Comparison of ENCODE assay signal across 8 cellular contexts in the genomic region with DNA sequence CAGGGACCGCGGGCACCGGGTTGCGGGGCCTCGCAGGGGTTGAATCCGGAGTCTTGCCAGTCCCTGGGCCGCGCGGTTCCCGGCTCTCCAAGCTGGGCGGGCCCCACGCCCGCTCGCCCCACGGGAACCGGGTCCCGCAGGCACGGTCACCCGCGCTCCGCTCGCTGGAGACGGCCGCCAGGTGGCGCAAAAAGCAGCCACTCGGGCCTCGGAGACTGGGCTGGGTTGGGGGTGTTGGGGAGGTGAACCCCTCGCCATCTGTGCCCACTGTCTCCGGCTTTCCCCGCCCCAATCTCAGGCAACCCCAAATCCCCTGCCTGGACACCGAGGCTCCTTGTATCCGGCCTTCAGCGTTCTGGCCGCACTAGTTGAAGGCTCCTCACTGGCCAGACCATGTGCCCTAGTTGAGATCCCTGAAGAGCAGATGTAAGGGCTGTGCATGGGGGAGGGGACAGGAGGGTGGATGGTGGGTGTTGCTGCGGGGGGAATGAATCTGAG. TPM values are rescaled to one million over a fixed set of nuclear protein-coding genes. Genes with fewer than 3 reads are reported as not detected.
DNase-seq lines count a peak whose midpoint lies in the region; ATAC-seq and TF ChIP-seq lines count a peak whose summit lies in the region.

No MANE protein-coding gene starts in this region.

- H3K9ac ChIP-seq in Karpas-422 (ENCODE audit: low read length): no peak overlapping the region

- H3K9me3 ChIP-seq in Karpas-422 (ENCODE audit: low read length) (no peaks in the 10 kb centered on the region), uterus (no peaks in the 10 kb centered on the region)

- H3K4me2 ChIP-seq in Karpas-422 (ENCODE audit: low read depth, low read length, poor library complexity, severe bottlenecking): no peak overlapping the region

- H3K36me3 ChIP-seq in Karpas-422 (ENCODE audit: insufficient read depth, low read length) (no peaks in the 10 kb centered on the region), uterus (no peaks in the 10 kb centered on the region)

- H3K27ac ChIP-seq in Karpas-422 (ENCODE audit: low read length): no peak overlapping the region
- H3K27ac ChIP-seq in uterus: no peak overlapping the region

- H4K20me1 ChIP-seq in Karpas-422 (ENCODE audit: insufficient read depth, low read depth, low read length): no peaks in the 10 kb centered on the region

- H3K4me1 ChIP-seq in Karpas-422 (ENCODE audit: low read length): peaks cover 7% of the 10 kb centered on the region; the same call in 1 of the 2 replicates
- H3K4me1 ChIP-seq in uterus: peaks cover 0 to 19% of the 10 kb centered on the region in 2 donors

- peaks cover 43% of the 10 kb centered on the region for H3K27me3 Mint-ChIP-seq in activated CD8-positive, alpha-beta memory T cell treated with anti-CD3 and anti-CD28 coated beads, Interleukin-2, amount 10 ng/mL, durations not matched to agents 7 days and 5 days
- H3K27me3 Mint-ChIP-seq in nephron (ENCODE audit: low read depth): peaks cover 37% of the 10 kb centered on the region

- H3K4me1 Mint-ChIP-seq in activated CD8-positive, alpha-beta memory T cell treated with anti-CD3 and anti-CD28 coated beads, Interleukin-2, amount 10 ng/mL, durations not matched to agents 7 days and 5 days: peaks cover 13% of the 10 kb centered on the region
- H3K4me1 Mint-ChIP-seq in nephron: peaks cover 12% of the 10 kb centered on the region

- H3K27ac Mint-ChIP-seq in activated CD8-positive, alpha-beta memory T cell treated with anti-CD3 and anti-CD28 coated beads, Interleukin-2, amount 10 ng/mL, durations not matched to agents 7 days and 5 days: no peak overlapping the region
- H3K27ac Mint-ChIP-seq in nephron: no peak overlapping the region

- DNase-seq in CD1c-positive myeloid dendritic cell (ENCODE audit: extremely low spot score): peak; percentile 73
- peak; percentile 61 for DNase-seq in Karpas-422
- DNase-seq in activated CD8-positive, alpha-beta memory T cell treated with anti-CD3 and anti-CD28 coated beads, Interleukin-2, amount 10 ng/mL, durations not matched to agents 7 days and 5 days: no peak
- DNase-seq in uterus: peak in 1 of 2 donors; percentile 73

- no peaks in the 10 kb centered on the region for H3K79me2 ChIP-seq in Karpas-422 (ENCODE audit: low read length)

- no peaks in the 10 kb centered on the region for H3K9me2 ChIP-seq in Karpas-422 (replicated peaks; ENCODE audit: insufficient read depth, low read length)

- no peak overlapping the region for H3K4me3 ChIP-seq in Karpas-422 (ENCODE audit: low read length)
- peak overlapping the region in 1 of 2 donors; percentile 29 for H3K4me3 ChIP-seq in uterus

- peak; percentile 83 to 88 (median 86) for TF ChIP-seq CTCF in nephron (IDR thresholded peaks at IDR 0.05; ENCODE audit: unreplicated experiment in 3 of 3)
- peak; percentile 46 to 78 (median 72) for TF ChIP-seq CTCF in uterus (IDR thresholded peaks at IDR 0.05)

- H3K36me3 Mint-ChIP-seq in activated CD8-positive, alpha-beta memory T cell treated with anti-CD3 and anti-CD28 coated beads, Interleukin-2, amount 10 ng/mL, durations not matched to agents 7 days and 5 days: no peaks in the 10 kb centered on the region
- no peaks in the 10 kb centered on the region for H3K36me3 Mint-ChIP-seq in nephron (ENCODE audit: low read depth)

- H2AFZ ChIP-seq in Karpas-422 (ENCODE audit: low read length): no peak overlapping the region

- intact Hi-C loops in uterus (cut with DNase I; ENCODE audit: low total_unique reads): loop anchor here (2.0 kb wide), 1 partner anchor 162 kb away; no protein-coding TSS in a partner anchor

- H3K27me3 ChIP-seq in Karpas-422 (ENCODE audit: low read length) (no peaks in the 10 kb centered on the region), uterus (peaks cover 0 to 8% of the 10 kb centered on the region in 2 donors)

- CTCF ChIA-PET in activated CD8-positive, alpha-beta memory T cell treated with anti-CD3 and anti-CD28 coated beads, Interleukin-2, amount 10 ng/mL, durations not matched to agents 7 days and 5 days (lab: Charles Lee): interaction anchor here (1.0 to 3.0 kb wide), 2 partner anchors 162 to 180 kb away, joined by 4 to 15 read pairs; no protein-coding TSS in a partner anchor

- H3K9me3 Mint-ChIP-seq in activated CD8-positive, alpha-beta memory T cell treated with anti-CD3 and anti-CD28 coated beads, Interleukin-2, amount 10 ng/mL, durations not matched to agents 7 days and 5 days (ENCODE audit: low read depth): no peaks in the 10 kb centered on the region
- no peaks in the 10 kb centered on the region for H3K9me3 Mint-ChIP-seq in nephron

- H3K4me3 Mint-ChIP-seq in activated CD8-positive, alpha-beta memory T cell treated with anti-CD3 and anti-CD28 coated beads, Interleukin-2, amount 10 ng/mL, durations not matched to agents 7 days and 5 days: no peak overlapping the region
- H3K4me3 Mint-ChIP-seq in nephron: peak overlapping the region; percentile 79 to 85 (median 82)

- ATAC-seq in activated CD8-positive, alpha-beta memory T cell treated with anti-CD3 and anti-CD28 coated beads, Interleukin-2, amount 10 ng/mL, durations not matched to agents 7 days and 5 days: peak; percentile 28
- ATAC-seq in esophagus mucosa: peak; percentile 10
- ATAC-seq in HG03521 (IDR thresholded peaks at IDR 0.05; ENCODE audit: unreplicated experiment): no peak
- ATAC-seq in GM21390 (IDR thresholded peaks at IDR 0.05; ENCODE audit: unreplicated experiment): no peak

- TF ChIP-seq POLR2A in uterus (IDR thresholded peaks at IDR 0.05): no peak

RNA-seq across cellular contexts. Expression of a gene that starts 1.5 kb away (rescaled TPM):
- not detected in 2 replicates for total RNA-seq in Karpas-422 (2014; rRNA removed; shearing (Covaris generic); ENCODE audit: low replicate concordance)
- under 1 TPM in 1 of 2 experiments, not detected in 1; 0.23 TPM for total RNA-seq in activated CD8-positive, alpha-beta memory T cell treated with anti-CD3 and anti-CD28 coated beads, Interleukin-2, amount 10 ng/mL, durations not matched to agents 7 days and 5 days
- total RNA-seq in esophagus mucosa: 0.44 TPM
- 10 to 100 TPM in 3 of 4 donors, 1 to 10 TPM in 1; 6.7 to 55.9 (median 14.5) TPM for total RNA-seq in uterus

RNA-seq across cellular contexts. Expression of a gene that starts 7.6 kb away (rescaled TPM):
- 3.3 and 17.2 TPM in 2 replicates for total RNA-seq in Karpas-422 (2014; rRNA removed; shearing (Covaris generic); ENCODE audit: low replicate concordance)
- 1 to 10 TPM; 2.3 to 2.7 TPM for total RNA-seq in activated CD8-positive, alpha-beta memory T cell treated with anti-CD3 and anti-CD28 coated beads, Interleukin-2, amount 10 ng/mL, durations not matched to agents 7 days and 5 days
- 2.1 TPM for total RNA-seq in esophagus mucosa
- total RNA-seq in uterus: 1 to 10 TPM in 3 of 4 donors, not detected in 1; 4.8 to 9.7 (median 5.0) TPM

RNA-seq across cellular contexts. Expression of a gene that starts 22.3 kb away (rescaled TPM):
- total RNA-seq in Karpas-422 (2014; rRNA removed; shearing (Covaris generic); ENCODE audit: low replicate concordance): 65.8 and 103 TPM in 2 replicates
- 100 to 1,000 TPM; 290 to 312 TPM for total RNA-seq in activated CD8-positive, alpha-beta memory T cell treated with anti-CD3 and anti-CD28 coated beads, Interleukin-2, amount 10 ng/mL, durations not matched to agents 7 days and 5 days
- total RNA-seq in esophagus mucosa (63.5 TPM), uterus (100 to 1,000 TPM in 1 of 4 donors, 10 to 100 TPM in 3; 17.1 to 185 (median 41.1) TPM)

RNA-seq across cellular contexts. Expression of a gene that starts 30.0 kb away (rescaled TPM):
- 19.5 and 30.5 TPM in 2 replicates for total RNA-seq in Karpas-422 (2014; rRNA removed; shearing (Covaris generic); ENCODE audit: low replicate concordance)
- total RNA-seq in activated CD8-positive, alpha-beta memory T cell treated with anti-CD3 and anti-CD28 coated beads, Interleukin-2, amount 10 ng/mL, durations not matched to agents 7 days and 5 days: 10 to 100 TPM; 38.2 to 39.3 TPM
- total RNA-seq in esophagus mucosa: 61.1 TPM
- total RNA-seq in uterus: 100 to 1,000 TPM in 1 of 4 donors, 10 to 100 TPM in 3; 26.2 to 105 (median 61.6) TPM

RNA-seq across cellular contexts. Expression of a gene that starts 44.6 kb away (rescaled TPM):
- 21.0 and 33.9 TPM in 2 replicates for total RNA-seq in Karpas-422 (2014; rRNA removed; shearing (Covaris generic); ENCODE audit: low replicate concordance)
- 10 to 100 TPM; 28.6 to 30.1 TPM for total RNA-seq in activated CD8-positive, alpha-beta memory T cell treated with anti-CD3 and anti-CD28 coated beads, Interleukin-2, amount 10 ng/mL, durations not matched to agents 7 days and 5 days
- total RNA-seq in esophagus mucosa (13.5 TPM), uterus (10 to 100 TPM in 3 of 4 donors, 1 to 10 TPM in 1; 9.0 to 36.9 (median 25.9) TPM)

Comparison
In these comparisons a context has a peak if more than half of its experiments do, and no peak if none do; other contexts are left out.
1. ATAC-seq: peak in activated CD8-positive, alpha-beta memory T cell treated with anti-CD3 and anti-CD28 coated beads, Interleukin-2, amount 10 ng/mL, durations not matched to agents 7 days and 5 days (single experiment) and esophagus mucosa (single experiment); none in HG03521 (single experiment) and GM21390 (single experiment).